ENCODE assay signal across 13 cellular contexts in genomic region chr19:48145596-48146254, GRCh38.
"Had no signal": no experiment of that assay in that cellular context is flagged by ENCODE, and none has a peak within 500 bp of the region (broad histone marks: within the 10 kb centered on the region; RNA-seq: fewer than 3 reads in every experiment).

No MANE protein-coding gene starts in this region.

- DNase-seq: activated CD4-positive, alpha-beta T cell treated with anti-CD3 and anti-CD28 coated beads for 48 hours; activated naive CD4-positive, alpha-beta T cell treated with anti-CD3 and anti-CD28 coated beads, Interleukin-2, amount 50 U/mL, for 16 hours; adrenal gland; effector CD8-positive, alpha-beta T cell; ovary; retina; stimulated activated CD4-positive, alpha-beta T cell treated with anti-CD3 and anti-CD28 coated beads, Interleukin-15, amount 100 ng/mL, for 24 hours; stimulated activated CD4-positive, alpha-beta T cell treated with anti-CD3 and anti-CD28 coated beads, Interleukin-4, amount 100 ng/mL, for 24 hours; T1000 had no signal

- H3K27ac Mint-ChIP-seq: activated T-helper 2 cell treated with anti-CD3 and anti-CD28 coated beads, Interferon-gamma antibody, Interleukin-2, Interleukin-4, amounts not matched to agents 10 μg/mL and 5 μg/mL and 100 μg/mL, durations not matched to agents 14 hours and 24 hours and 36 hours had no signal

- H3K9me3 ChIP-seq: adrenal gland, ovary, tibial nerve had no signal

- H3K9me3 Mint-ChIP-seq: activated T-helper 2 cell treated with anti-CD3 and anti-CD28 coated beads, Interferon-gamma antibody, Interleukin-2, Interleukin-4, amounts not matched to agents 10 μg/mL and 5 μg/mL and 100 μg/mL, durations not matched to agents 14 hours and 24 hours and 36 hours had no signal

- H3K36me3 ChIP-seq: adrenal gland, ovary had no signal

- FAIRE-seq: colon had no signal

- H3K27me3 ChIP-seq: adrenal gland, ovary, tibial nerve had no signal

- H3K4me1 ChIP-seq: adrenal gland, tibial nerve had no signal

- H3K4me3 ChIP-seq: adrenal gland, ovary, tibial nerve had no signal

- H3K27ac ChIP-seq: adrenal gland, epithelial cell of prostate, ovary, tibial nerve had no signal
